1 cellular context compared by ENCODE assay signal in the genomic region with DNA sequence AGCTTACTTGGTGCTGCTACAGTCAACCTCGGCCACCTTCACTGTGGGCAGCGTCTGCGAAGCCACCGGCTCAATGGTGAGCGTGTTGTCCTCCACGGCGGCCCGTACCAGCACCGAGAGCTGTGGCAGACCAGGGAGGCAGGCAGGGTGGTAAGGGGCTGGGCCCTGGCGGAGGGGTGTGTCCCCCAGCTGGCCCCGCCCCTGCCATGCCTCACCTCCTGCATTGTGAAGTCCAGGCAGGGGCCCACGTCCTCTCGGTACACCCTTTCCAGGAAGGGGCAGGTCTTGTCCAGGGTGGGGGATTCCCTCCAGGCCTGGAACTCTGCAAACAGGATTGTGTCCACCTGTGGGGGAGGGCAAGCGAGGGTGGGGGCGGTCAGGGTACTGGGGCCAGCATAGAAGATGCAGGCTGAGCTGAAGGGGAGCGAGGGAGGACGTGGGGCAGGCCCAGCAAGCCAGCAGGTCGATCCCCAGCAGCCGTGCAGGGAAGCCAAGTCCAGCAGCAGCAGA.
TF ChIP-seq lines count a peak whose summit lies in the region.

No MANE protein-coding gene starts in this region.

TF ChIP-seq in GM12878, 131 proteins besides CTCF, POLR2A, EP300 and RAD21:
- no peak for TF ChIP-seq EGR1 (IDR thresholded peaks at IDR 0.05; ENCODE audit: borderline replicate concordance in 1 of 2, low read depth in 2 of 2, low read length in 2 of 2)
- TF ChIP-seq NFIC (IDR thresholded peaks at IDR 0.05; ENCODE audit: low read depth, low read length) = no peak
- no peak for TF ChIP-seq TCF3 (IDR thresholded peaks at IDR 0.05; ENCODE audit: borderline replicate concordance, insufficient read depth, low read depth, low read length)
- TF ChIP-seq ZNF24 (IDR thresholded peaks at IDR 0.05) = no peak
- no peak for TF ChIP-seq POU2F2 (IDR thresholded peaks at IDR 0.05; ENCODE audit: borderline replicate concordance, low read depth, low read length)
- no peak for TF ChIP-seq MYC (IDR thresholded peaks at IDR 0.05; ENCODE audit: insufficient read depth, insufficient read length, insufficient replicate concordance, low read length, severe bottlenecking)
- no peak for TF ChIP-seq CHD4 (IDR thresholded peaks at IDR 0.05)
- no peak for TF ChIP-seq BRCA1 (IDR thresholded peaks at IDR 0.05; ENCODE audit: low read depth, low read length)
- TF ChIP-seq, protein P1, sequence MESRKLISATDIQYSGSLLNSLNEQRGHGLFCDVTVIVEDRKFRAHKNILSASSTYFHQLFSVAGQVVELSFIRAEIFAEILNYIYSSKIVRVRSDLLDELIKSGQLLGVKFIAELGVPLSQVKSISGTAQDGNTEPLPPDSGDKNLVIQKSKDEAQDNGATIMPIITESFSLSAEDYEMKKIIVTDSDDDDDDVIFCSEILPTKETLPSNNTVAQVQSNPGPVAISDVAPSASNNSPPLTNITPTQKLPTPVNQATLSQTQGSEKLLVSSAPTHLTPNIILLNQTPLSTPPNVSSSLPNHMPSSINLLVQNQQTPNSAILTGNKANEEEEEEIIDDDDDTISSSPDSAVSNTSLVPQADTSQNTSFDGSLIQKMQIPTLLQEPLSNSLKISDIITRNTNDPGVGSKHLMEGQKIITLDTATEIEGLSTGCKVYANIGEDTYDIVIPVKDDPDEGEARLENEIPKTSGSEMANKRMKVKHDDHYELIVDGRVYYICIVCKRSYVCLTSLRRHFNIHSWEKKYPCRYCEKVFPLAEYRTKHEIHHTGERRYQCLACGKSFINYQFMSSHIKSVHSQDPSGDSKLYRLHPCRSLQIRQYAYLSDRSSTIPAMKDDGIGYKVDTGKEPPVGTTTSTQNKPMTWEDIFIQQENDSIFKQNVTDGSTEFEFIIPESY (IDR thresholded peaks at IDR 0.05) = no peak
- TF ChIP-seq RCOR1 (conservative IDR thresholded peaks at IDR 0.05; ENCODE audit: low read depth, low read length) = no peak
- TF ChIP-seq RB1 (IDR thresholded peaks at IDR 0.05; ENCODE audit: borderline replicate concordance) = no peak
- TF ChIP-seq, protein P2, sequence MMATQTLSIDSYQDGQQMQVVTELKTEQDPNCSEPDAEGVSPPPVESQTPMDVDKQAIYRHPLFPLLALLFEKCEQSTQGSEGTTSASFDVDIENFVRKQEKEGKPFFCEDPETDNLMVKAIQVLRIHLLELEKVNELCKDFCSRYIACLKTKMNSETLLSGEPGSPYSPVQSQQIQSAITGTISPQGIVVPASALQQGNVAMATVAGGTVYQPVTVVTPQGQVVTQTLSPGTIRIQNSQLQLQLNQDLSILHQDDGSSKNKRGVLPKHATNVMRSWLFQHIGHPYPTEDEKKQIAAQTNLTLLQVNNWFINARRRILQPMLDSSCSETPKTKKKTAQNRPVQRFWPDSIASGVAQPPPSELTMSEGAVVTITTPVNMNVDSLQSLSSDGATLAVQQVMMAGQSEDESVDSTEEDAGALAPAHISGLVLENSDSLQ (IDR thresholded peaks at IDR 0.05) = no peak
TF ChIP-seq in GM12878: peak in this region for 0.
